In the genomic region with DNA sequence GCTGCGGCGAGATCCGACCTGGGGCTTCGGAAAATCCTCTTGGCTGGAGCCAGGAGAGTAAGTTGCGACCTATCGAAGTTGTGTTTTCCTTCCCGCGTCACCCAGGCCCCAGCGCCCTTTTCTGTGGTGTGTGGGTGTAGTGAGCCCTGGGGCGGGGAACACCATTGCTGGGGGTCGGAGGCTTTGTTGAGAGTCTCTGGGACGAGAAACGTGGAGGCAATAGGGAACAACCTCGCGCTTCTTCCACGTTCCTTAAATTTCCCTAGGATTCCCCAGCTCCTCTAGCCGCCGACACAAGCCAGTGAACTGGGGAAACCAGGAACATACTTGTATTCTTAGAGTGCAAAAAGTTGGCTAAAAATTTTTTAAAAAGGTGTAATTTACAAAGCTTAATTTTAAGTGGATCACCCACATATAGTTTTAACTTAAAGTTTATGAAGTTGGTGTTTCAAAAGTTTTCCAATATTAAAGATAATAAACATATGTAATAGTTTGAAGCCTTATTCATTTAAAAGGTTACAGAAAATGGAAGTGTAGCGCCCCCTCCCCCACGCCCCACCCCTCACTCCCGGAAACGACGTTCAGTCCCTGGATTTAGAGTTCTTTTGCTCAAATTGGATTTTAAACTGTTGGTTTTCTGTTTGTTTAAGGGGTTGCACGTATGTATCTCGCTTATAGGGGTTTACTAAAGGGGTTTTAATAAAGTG, we compare ENCODE assay signal across 1 cellular context.
TF ChIP-seq lines count a peak whose summit lies in the region.

No MANE protein-coding gene starts in this region.

TF ChIP-seq in HepG2, 621 proteins besides CTCF, POLR2A, EP300 and RAD21 (continued from another document and continues in another):
- TF ChIP-seq HOXA3 (CRISPR knock-in tag; IDR thresholded peaks at IDR 0.05), result 0 out of 2 replicates have a peak, but pooled peaks have one; percentile 4
- TF ChIP-seq ZNF619 (CRISPR knock-in tag; IDR thresholded peaks at IDR 0.05), result no peak
- no peak for TF ChIP-seq TRIM24 (CRISPR knock-in tag; IDR thresholded peaks at IDR 0.05)
- TF ChIP-seq FOXJ3 (CRISPR knock-in tag; IDR thresholded peaks at IDR 0.05; ENCODE audit: borderline replicate concordance), result no peak
- peak; percentile 14; the same call in 1 of the 2 replicates for TF ChIP-seq PHF8 (CRISPR knock-in tag; IDR thresholded peaks at IDR 0.05)
- 0 out of 2 replicates have a peak, but pooled peaks have one; percentile 31 for TF ChIP-seq ZNF30 (CRISPR knock-in tag; IDR thresholded peaks at IDR 0.05)
- no peak for TF ChIP-seq RBM39 (IDR thresholded peaks at IDR 0.05; ENCODE audit: low read depth, low read length, poor library complexity, severe bottlenecking)
- TF ChIP-seq ZNF570 (CRISPR knock-in tag; IDR thresholded peaks at IDR 0.05; ENCODE audit: borderline replicate concordance), result no peak
- TF ChIP-seq ZFP90 (CRISPR knock-in tag; IDR thresholded peaks at IDR 0.05; ENCODE audit: borderline replicate concordance), result no peak
- TF ChIP-seq ZNF768 (CRISPR knock-in tag; IDR thresholded peaks at IDR 0.05), result 0 out of 2 replicates have a peak, but pooled peaks have one; percentile 0
- 0 out of 2 replicates have a peak, but pooled peaks have one; percentile 77 for TF ChIP-seq NFKB2 (CRISPR knock-in tag; IDR thresholded peaks at IDR 0.05; ENCODE audit: borderline replicate concordance)
- peak; percentile 6 for TF ChIP-seq ASH2L (IDR thresholded peaks at IDR 0.05; ENCODE audit: insufficient read length, low read depth, low read length)
- TF ChIP-seq IRX3 (CRISPR knock-in tag; IDR thresholded peaks at IDR 0.05; ENCODE audit: borderline replicate concordance, low read depth), result 0 out of 2 replicates have a peak, but pooled peaks have one; percentile 13
- no peak for TF ChIP-seq NRL (CRISPR knock-in tag; IDR thresholded peaks at IDR 0.05; ENCODE audit: borderline replicate concordance)
- TF ChIP-seq, protein P1, sequence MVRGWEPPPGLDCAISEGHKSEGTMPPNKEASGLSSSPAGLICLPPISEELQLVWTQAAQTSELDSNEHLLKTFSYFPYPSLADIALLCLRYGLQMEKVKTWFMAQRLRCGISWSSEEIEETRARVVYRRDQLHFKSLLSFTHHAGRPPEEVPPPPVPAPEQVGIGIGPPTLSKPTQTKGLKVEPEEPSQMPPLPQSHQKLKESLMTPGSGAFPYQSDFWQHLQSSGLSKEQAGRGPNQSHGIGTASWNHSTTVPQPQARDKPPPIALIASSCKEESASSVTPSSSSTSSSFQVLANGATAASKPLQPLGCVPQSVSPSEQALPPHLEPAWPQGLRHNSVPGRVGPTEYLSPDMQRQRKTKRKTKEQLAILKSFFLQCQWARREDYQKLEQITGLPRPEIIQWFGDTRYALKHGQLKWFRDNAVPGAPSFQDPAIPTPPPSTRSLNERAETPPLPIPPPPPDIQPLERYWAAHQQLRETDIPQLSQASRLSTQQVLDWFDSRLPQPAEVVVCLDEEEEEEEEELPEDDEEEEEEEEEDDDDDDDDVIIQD (CRISPR knock-in tag; IDR thresholded peaks at IDR 0.05; ENCODE audit: low read depth), result no peak
- no peak for TF ChIP-seq RARG (CRISPR knock-in tag; IDR thresholded peaks at IDR 0.05; ENCODE audit: low read depth)
- TF ChIP-seq, protein P2, sequence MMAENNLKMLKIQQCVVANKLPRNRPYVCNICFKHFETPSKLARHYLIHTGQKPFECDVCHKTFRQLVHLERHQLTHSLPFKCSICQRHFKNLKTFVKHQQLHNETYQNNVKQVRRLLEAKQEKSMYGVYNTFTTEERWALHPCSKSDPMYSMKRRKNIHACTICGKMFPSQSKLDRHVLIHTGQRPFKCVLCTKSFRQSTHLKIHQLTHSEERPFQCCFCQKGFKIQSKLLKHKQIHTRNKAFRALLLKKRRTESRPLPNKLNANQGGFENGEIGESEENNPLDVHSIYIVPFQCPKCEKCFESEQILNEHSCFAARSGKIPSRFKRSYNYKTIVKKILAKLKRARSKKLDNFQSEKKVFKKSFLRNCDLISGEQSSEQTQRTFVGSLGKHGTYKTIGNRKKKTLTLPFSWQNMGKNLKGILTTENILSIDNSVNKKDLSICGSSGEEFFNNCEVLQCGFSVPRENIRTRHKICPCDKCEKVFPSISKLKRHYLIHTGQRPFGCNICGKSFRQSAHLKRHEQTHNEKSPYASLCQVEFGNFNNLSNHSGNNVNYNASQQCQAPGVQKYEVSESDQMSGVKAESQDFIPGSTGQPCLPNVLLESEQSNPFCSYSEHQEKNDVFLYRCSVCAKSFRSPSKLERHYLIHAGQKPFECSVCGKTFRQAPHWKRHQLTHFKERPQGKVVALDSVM (CRISPR knock-in tag; IDR thresholded peaks at IDR 0.05), result no peak
- TF ChIP-seq, protein P3, sequence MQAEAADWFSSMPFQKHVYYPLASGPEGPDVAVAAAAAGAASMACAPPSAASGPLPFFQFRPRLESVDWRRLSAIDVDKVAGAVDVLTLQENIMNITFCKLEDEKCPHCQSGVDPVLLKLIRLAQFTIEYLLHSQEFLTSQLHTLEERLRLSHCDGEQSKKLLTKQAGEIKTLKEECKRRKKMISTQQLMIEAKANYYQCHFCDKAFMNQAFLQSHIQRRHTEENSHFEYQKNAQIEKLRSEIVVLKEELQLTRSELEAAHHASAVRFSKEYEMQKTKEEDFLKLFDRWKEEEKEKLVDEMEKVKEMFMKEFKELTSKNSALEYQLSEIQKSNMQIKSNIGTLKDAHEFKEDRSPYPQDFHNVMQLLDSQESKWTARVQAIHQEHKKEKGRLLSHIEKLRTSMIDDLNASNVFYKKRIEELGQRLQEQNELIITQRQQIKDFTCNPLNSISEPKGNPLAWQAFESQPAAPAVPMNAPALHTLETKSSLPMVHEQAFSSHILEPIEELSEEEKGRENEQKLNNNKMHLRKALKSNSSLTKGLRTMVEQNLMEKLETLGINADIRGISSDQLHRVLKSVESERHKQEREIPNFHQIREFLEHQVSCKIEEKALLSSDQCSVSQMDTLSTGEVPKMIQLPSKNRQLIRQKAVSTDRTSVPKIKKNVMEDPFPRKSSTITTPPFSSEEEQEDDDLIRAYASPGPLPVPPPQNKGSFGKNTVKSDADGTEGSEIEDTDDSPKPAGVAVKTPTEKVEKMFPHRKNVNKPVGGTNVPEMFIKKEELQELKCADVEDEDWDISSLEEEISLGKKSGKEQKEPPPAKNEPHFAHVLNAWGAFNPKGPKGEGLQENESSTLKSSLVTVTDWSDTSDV (CRISPR knock-in tag; IDR thresholded peaks at IDR 0.05), result no peak
- no peak for TF ChIP-seq SOX5 (CRISPR knock-in tag; IDR thresholded peaks at IDR 0.05; ENCODE audit: borderline replicate concordance)
- TF ChIP-seq ZNF367 (CRISPR knock-in tag; IDR thresholded peaks at IDR 0.05; ENCODE audit: borderline replicate concordance), result 0 out of 2 replicates have a peak, but pooled peaks have one; percentile 3
- TF ChIP-seq, protein P4, sequence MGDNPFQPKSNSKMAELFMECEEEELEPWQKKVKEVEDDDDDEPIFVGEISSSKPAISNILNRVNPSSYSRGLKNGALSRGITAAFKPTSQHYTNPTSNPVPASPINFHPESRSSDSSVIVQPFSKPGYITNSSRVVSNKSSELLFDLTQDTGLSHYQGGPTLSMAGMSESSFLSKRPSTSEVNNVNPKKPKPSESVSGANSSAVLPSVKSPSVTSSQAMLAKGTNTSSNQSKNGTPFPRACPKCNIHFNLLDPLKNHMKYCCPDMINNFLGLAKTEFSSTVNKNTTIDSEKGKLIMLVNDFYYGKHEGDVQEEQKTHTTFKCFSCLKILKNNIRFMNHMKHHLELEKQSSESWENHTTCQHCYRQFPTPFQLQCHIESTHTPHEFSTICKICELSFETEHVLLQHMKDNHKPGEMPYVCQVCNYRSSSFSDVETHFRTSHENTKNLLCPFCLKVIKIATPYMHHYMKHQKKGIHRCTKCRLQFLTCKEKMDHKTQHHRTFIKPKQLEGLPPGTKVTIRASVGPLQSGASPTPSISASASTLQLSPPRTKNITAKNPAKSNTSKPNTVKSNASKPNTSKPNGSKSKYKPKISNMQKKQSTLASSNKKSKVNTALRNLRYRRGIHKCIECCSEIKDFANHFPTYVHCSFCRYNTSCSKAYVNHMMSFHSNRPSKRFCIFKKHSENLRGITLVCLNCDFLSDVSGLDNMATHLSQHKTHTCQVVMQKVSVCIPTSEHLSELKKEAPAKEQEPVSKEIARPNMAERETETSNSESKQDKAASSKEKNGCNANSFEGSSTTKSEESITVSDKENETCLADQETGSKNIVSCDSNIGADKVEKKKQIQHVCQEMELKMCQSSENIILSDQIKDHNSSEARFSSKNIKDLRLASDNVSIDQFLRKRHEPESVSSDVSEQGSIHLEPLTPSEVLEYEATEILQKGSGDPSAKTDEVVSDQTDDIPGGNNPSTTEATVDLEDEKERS (CRISPR knock-in tag; IDR thresholded peaks at IDR 0.05), result no peak
- no peak for TF ChIP-seq ZNF629 (CRISPR knock-in tag; conservative IDR thresholded peaks at IDR 0.05)
- 0 out of 2 replicates have a peak, but pooled peaks have one; percentile 10 for TF ChIP-seq TARDBP (CRISPR knock-in tag; IDR thresholded peaks at IDR 0.05)
- TF ChIP-seq, protein P5, sequence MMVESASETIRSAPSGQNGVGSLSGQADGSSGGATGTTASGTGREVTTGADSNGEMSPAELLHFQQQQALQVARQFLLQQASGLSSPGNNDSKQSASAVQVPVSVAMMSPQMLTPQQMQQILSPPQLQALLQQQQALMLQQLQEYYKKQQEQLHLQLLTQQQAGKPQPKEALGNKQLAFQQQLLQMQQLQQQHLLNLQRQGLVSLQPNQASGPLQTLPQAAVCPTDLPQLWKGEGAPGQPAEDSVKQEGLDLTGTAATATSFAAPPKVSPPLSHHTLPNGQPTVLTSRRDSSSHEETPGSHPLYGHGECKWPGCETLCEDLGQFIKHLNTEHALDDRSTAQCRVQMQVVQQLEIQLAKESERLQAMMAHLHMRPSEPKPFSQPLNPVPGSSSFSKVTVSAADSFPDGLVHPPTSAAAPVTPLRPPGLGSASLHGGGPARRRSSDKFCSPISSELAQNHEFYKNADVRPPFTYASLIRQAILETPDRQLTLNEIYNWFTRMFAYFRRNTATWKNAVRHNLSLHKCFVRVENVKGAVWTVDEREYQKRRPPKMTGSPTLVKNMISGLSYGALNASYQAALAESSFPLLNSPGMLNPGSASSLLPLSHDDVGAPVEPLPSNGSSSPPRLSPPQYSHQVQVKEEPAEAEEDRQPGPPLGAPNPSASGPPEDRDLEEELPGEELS (CRISPR knock-in tag; IDR thresholded peaks at IDR 0.05), result 0 out of 2 replicates have a peak, but pooled peaks have one; percentile 6
- no peak for TF ChIP-seq ZNF543 (CRISPR knock-in tag; IDR thresholded peaks at IDR 0.05)
- no peak for TF ChIP-seq ZNF253 (CRISPR knock-in tag; IDR thresholded peaks at IDR 0.05; ENCODE audit: borderline replicate concordance)
- TF ChIP-seq TBX3 (IDR thresholded peaks at IDR 0.05; ENCODE audit: borderline replicate concordance), result no peak
- TF ChIP-seq ARNTL (CRISPR knock-in tag; IDR thresholded peaks at IDR 0.05), result no peak
- TF ChIP-seq, protein P6, sequence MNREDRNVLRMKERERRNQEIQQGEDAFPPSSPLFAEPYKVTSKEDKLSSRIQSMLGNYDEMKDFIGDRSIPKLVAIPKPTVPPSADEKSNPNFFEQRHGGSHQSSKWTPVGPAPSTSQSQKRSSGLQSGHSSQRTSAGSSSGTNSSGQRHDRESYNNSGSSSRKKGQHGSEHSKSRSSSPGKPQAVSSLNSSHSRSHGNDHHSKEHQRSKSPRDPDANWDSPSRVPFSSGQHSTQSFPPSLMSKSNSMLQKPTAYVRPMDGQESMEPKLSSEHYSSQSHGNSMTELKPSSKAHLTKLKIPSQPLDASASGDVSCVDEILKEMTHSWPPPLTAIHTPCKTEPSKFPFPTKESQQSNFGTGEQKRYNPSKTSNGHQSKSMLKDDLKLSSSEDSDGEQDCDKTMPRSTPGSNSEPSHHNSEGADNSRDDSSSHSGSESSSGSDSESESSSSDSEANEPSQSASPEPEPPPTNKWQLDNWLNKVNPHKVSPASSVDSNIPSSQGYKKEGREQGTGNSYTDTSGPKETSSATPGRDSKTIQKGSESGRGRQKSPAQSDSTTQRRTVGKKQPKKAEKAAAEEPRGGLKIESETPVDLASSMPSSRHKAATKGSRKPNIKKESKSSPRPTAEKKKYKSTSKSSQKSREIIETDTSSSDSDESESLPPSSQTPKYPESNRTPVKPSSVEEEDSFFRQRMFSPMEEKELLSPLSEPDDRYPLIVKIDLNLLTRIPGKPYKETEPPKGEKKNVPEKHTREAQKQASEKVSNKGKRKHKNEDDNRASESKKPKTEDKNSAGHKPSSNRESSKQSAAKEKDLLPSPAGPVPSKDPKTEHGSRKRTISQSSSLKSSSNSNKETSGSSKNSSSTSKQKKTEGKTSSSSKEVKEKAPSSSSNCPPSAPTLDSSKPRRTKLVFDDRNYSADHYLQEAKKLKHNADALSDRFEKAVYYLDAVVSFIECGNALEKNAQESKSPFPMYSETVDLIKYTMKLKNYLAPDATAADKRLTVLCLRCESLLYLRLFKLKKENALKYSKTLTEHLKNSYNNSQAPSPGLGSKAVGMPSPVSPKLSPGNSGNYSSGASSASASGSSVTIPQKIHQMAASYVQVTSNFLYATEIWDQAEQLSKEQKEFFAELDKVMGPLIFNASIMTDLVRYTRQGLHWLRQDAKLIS (CRISPR knock-in tag; IDR thresholded peaks at IDR 0.05), result no peak
- TF ChIP-seq PHF21A (CRISPR knock-in tag; IDR thresholded peaks at IDR 0.05), result no peak
- peak; percentile 36; the same call in 1 of the 2 replicates for TF ChIP-seq ZBTB7B (CRISPR knock-in tag; IDR thresholded peaks at IDR 0.05)
- TF ChIP-seq ZNF776 (CRISPR knock-in tag; IDR thresholded peaks at IDR 0.05), result no peak
- TF ChIP-seq ZNF24 (IDR thresholded peaks at IDR 0.05), result no peak
- no peak for TF ChIP-seq ESRRA (CRISPR knock-in tag; IDR thresholded peaks at IDR 0.05; ENCODE audit: low read depth)
- TF ChIP-seq ETV6 (CRISPR knock-in tag; conservative IDR thresholded peaks at IDR 0.05), result no peak
- TF ChIP-seq, protein P7, sequence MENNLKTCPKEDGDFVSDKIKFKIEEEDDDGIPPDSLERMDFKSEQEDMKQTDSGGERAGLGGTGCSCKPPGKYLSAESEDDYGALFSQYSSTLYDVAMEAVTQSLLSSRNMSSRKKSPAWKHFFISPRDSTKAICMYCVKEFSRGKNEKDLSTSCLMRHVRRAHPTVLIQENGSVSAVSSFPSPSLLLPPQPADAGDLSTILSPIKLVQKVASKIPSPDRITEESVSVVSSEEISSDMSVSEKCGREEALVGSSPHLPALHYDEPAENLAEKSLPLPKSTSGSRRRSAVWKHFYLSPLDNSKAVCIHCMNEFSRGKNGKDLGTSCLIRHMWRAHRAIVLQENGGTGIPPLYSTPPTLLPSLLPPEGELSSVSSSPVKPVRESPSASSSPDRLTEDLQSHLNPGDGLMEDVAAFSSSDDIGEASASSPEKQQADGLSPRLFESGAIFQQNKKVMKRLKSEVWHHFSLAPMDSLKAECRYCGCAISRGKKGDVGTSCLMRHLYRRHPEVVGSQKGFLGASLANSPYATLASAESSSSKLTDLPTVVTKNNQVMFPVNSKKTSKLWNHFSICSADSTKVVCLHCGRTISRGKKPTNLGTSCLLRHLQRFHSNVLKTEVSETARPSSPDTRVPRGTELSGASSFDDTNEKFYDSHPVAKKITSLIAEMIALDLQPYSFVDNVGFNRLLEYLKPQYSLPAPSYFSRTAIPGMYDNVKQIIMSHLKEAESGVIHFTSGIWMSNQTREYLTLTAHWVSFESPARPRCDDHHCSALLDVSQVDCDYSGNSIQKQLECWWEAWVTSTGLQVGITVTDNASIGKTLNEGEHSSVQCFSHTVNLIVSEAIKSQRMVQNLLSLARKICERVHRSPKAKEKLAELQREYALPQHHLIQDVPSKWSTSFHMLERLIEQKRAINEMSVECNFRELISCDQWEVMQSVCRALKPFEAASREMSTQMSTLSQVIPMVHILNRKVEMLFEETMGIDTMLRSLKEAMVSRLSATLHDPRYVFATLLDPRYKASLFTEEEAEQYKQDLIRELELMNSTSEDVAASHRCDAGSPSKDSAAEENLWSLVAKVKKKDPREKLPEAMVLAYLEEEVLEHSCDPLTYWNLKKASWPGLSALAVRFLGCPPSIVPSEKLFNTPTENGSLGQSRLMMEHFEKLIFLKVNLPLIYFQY (CRISPR knock-in tag; IDR thresholded peaks at IDR 0.05; ENCODE audit: borderline replicate concordance), result no peak; the same call in 1 of the 2 replicates
- no peak for TF ChIP-seq PITX1 (CRISPR knock-in tag; IDR thresholded peaks at IDR 0.05)
- no peak for TF ChIP-seq TSC22D2 (CRISPR knock-in tag; IDR thresholded peaks at IDR 0.05; ENCODE audit: borderline replicate concordance)
- no peak for TF ChIP-seq ZBTB7A (CRISPR knock-in tag; IDR thresholded peaks at IDR 0.05)
